Comparison of ENCODE assay signal across 19 cellular contexts in genomic region chr3:48275292-48276027, GRCh38. TPM values are rescaled to one million over a fixed set of nuclear protein-coding genes. Genes with fewer than 3 reads are reported as not detected.
DNase-seq lines count a peak whose midpoint lies in the region; ATAC-seq, FAIRE-seq and TF ChIP-seq lines count a peak whose summit lies in the region.
"Had no signal": no experiment of that assay in that cellular context is flagged by ENCODE, and none has a peak within 500 bp of the region (broad histone marks: within the 10 kb centered on the region; RNA-seq: fewer than 3 reads in every experiment).

No MANE protein-coding gene starts in this region.

- no peaks in the 10 kb centered on the region for H3K9me3 Mint-ChIP-seq in immature natural killer cell

- H3K4me1 ChIP-seq in PC-3 (ENCODE audit: insufficient read depth, low read length) (peaks cover 13% of the 10 kb centered on the region), foreskin keratinocyte (peaks cover 11% of the 10 kb centered on the region), parathyroid adenoma (no peaks in the 10 kb centered on the region)

- no peaks in the 10 kb centered on the region for H3K36me3 ChIP-seq in PC-3 (ENCODE audit: low read depth, low read length)
- no peaks in the 10 kb centered on the region for H3K36me3 ChIP-seq in parathyroid adenoma (ENCODE audit: control insufficient read depth, insufficient read depth, low read length)

- H3K9me2 ChIP-seq in PC-3 (replicated peaks; ENCODE audit: low read length): no peaks in the 10 kb centered on the region

- H4K20me1 ChIP-seq in PC-3 (ENCODE audit: low read length): no peaks in the 10 kb centered on the region

- H3K79me2 ChIP-seq in PC-3 (ENCODE audit: low read length) (no peaks in the 10 kb centered on the region), parathyroid adenoma (no peaks in the 10 kb centered on the region)

- peak overlapping the region; percentile 2; the same call in 1 of the 2 replicates for H3K4me3 ChIP-seq in PC-3 (ENCODE audit: low read length)
- H3K4me3 ChIP-seq in parathyroid adenoma (ENCODE audit: low read depth, low read length): peak overlapping the region; percentile 25

- no peak for TF ChIP-seq CTCF in PC-3 (conservative IDR thresholded peaks at IDR 0.05; ENCODE audit: low read depth, low read length)
- no peak for TF ChIP-seq CTCF in foreskin keratinocyte (conservative IDR thresholded peaks at IDR 0.05)
- TF ChIP-seq CTCF in parathyroid adenoma (IDR thresholded peaks at IDR 0.05): no peak

- POLR2A ChIA-PET in PC-3 (lab: Charles Lee; ENCODE audit: unreplicated experiment): interaction anchor here (0.7 kb wide), 1 partner anchor 70 kb away, joined by 6 read pairs; no protein-coding TSS in a partner anchor

- H3K9ac ChIP-seq in PC-3 (ENCODE audit: low read length) (no peak overlapping the region), parathyroid adenoma (no peak overlapping the region)
- H3K9ac ChIP-seq: KMS-11 had no signal

- H3K27ac ChIP-seq in PC-3 (ENCODE audit: low read length) (no peak overlapping the region), foreskin keratinocyte (no peak overlapping the region), parathyroid adenoma (no peak overlapping the region)
- H3K27ac ChIP-seq: KMS-11 had no signal

- H3K4me2 ChIP-seq in PC-3 (ENCODE audit: low read length) (peak overlapping the region; percentile 72), parathyroid adenoma (ENCODE audit: low read length) (peak overlapping the region; percentile 35)
- H3K4me2 ChIP-seq: KMS-11 had no signal

- no peak overlapping the region for H3K27ac Mint-ChIP-seq in immature natural killer cell

- H3K9me3 ChIP-seq in PC-3 (ENCODE audit: low read length): no peaks in the 10 kb centered on the region
- no peaks in the 10 kb centered on the region for H3K9me3 ChIP-seq in parathyroid adenoma (ENCODE audit: control insufficient read depth, low read length)

- no peaks in the 10 kb centered on the region for H3F3A ChIP-seq in PC-3 (ENCODE audit: low read length, unreplicated experiment)

- peaks cover 0 to 3% (median 0%) of the 10 kb centered on the region in 3 donors for H3K36me3 Mint-ChIP-seq in immature natural killer cell

- ATAC-seq in PC-3 (peak; percentile 63), foreskin keratinocyte (no peak)
- ATAC-seq: HepG2 had no signal

- H3K27me3 ChIP-seq in PC-3 (ENCODE audit: low read length): no peaks in the 10 kb centered on the region
- no peaks in the 10 kb centered on the region for H3K27me3 ChIP-seq in foreskin keratinocyte
- no peaks in the 10 kb centered on the region for H3K27me3 ChIP-seq in parathyroid adenoma (ENCODE audit: control insufficient read depth, insufficient read depth, low read length)

- BruUV-seq in PC-3 (replicated peaks; lab: Mats Ljungman, UMichigan): no TSS peak

- H2AFZ ChIP-seq in PC-3 (ENCODE audit: low read length) (no peak overlapping the region), parathyroid adenoma (no peak overlapping the region)

- peak; percentile 39 for FAIRE-seq in G401.6 (lab: Jason Lieb, UNC)
- FAIRE-seq: GM12892, HepG2 had no signal

- DNase-seq in PC-3 (peak; percentile 56), foreskin keratinocyte (peak; percentile 2 to 31), NCI-H2171 (lab: John Stamatoyannopoulos, UW) (no peak), immature natural killer cell (no peak), SW480 (ENCODE audit: low spot score) (no peak), OCI-M1 (lab: John Stamatoyannopoulos, UW) (no peak)
- DNase-seq: COR-L47, GOT3, NCI-H1417, NCI-H2029 treated with DMSO at 0.1 percent for 48 hours, NCI-H524 had no signal

- H3K27me3 Mint-ChIP-seq in immature natural killer cell (ENCODE audit: low read depth in 3 of 3): no peaks in the 10 kb centered on the region

- H3K4me1 Mint-ChIP-seq in immature natural killer cell: peaks cover 0 to 8% of the 10 kb centered on the region in 2 donors

- CTCF ChIA-PET in PC-3 (lab: Charles Lee): interaction anchor here (0.6 to 1.6 kb wide), 3 partner anchors 125 to 233 kb away, joined by 3 to 44 read pairs (median 13); no protein-coding TSS in a partner anchor

- H3K4me3 Mint-ChIP-seq in immature natural killer cell: no peak overlapping the region
- H3K4me3 Mint-ChIP-seq: CD14-positive monocyte had no signal

- intact Hi-C loops in PC-3 (cut with micrococcal nuclease): no loop called here

RNA-seq across cellular contexts. Expression of gene NME6, which starts 25.7 kb away (rescaled TPM):
- total RNA-seq in PC-3 (2014; rRNA removed) (35.2 and 37.4 TPM in 2 replicates), foreskin keratinocyte (25.7 and 30.4 TPM in 2 replicates)
- polyA plus RNA-seq in foreskin keratinocyte (29.2 and 32.8 TPM in 2 replicates), immature natural killer cell (10 to 100 TPM; 41.9 to 75.1 (median 64.0) TPM)

RNA-seq across cellular contexts. Expression of gene ZNF589, which starts 34.6 kb away (rescaled TPM):
- total RNA-seq in PC-3 (2014; rRNA removed) (9.4 and 10.2 TPM in 2 replicates), foreskin keratinocyte (10.0 and 10.5 TPM in 2 replicates)
- polyA plus RNA-seq in foreskin keratinocyte (6.2 and 6.4 TPM in 2 replicates), immature natural killer cell (1 to 10 TPM; 3.1 to 4.8 (median 4.6) TPM)

RNA-seq across cellular contexts. Expression of gene CAMP, which starts 52.2 kb away (rescaled TPM):
- total RNA-seq in PC-3 (2014; rRNA removed): not detected in 2 replicates
- 0.27 TPM in 1 of 2 replicates, not detected in the other for total RNA-seq in foreskin keratinocyte
- 0.38 TPM in 1 of 2 replicates, not detected in the other for polyA plus RNA-seq in foreskin keratinocyte
- not detected for polyA plus RNA-seq in immature natural killer cell
- total RNA-seq: A673, HepG2, SK-MEL-5 had no signal
- polyA plus RNA-seq: HepG2 had no signal

RNA-seq across cellular contexts. Expression of gene SPINK8, which starts 58.0 kb away (rescaled TPM):
- total RNA-seq in PC-3 (2014; rRNA removed) (not detected in 2 replicates), foreskin keratinocyte (not detected in 2 replicates)
- polyA plus RNA-seq in foreskin keratinocyte (not detected in 2 replicates), immature natural killer cell (not detected)
- total RNA-seq: A673, HepG2, SK-MEL-5 had no signal
- polyA plus RNA-seq: CD14-positive monocyte, HepG2 had no signal

Comparison
In these comparisons a context has a peak if more than half of its experiments do, and no peak if none do; other contexts are left out.
1. DNase-seq: peak in PC-3 (single experiment) and foreskin keratinocyte (2 of 2); none in NCI-H2171 (single experiment), immature natural killer cell (0 of 3), SW480 (single experiment) and OCI-M1 (single experiment).